ENCODE assay signal across 1 cellular context in the genomic region with DNA sequence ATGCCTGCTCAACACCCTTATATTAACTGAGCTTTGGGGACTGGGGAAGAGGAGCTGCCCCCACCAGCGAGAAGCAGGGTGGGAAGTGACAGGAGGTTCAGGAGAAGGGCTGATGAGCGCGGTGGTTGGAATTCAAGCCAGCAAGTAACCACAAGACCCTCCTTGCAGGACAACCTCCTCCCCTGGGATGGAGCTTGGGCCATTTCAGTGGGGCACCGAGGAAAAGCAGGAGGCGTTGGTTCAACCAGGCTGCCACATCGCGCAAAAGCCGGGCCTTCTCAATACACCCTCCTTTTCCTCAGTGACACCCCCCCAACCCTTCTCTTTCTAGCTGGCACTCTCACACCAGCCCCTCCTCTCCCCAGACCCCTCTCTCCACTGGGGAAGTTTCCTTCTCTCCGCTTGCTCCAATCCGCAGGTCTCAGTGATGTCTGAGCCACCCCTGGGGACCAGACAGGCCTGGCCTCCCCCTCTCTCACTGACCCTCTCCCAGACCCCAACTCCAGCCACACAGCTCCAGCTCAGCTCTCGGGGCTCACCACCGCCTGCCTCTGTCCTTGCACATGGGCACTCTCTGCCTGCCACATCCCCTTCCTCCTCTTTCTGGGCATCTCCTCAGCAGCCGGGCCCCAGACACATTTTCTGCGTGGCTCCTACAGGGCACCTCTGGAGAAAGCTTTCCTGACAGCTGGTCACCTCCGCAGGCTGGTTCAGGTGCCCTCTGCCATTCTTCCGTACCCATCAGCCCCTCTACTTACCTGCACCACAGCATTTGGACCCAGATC.
TF ChIP-seq lines count a peak whose summit lies in the region.

No MANE protein-coding gene starts in this region.

TF ChIP-seq in IMR-90, 13 proteins besides CTCF, POLR2A, EP300 and RAD21:
- TF ChIP-seq RCOR1 (IDR thresholded peaks at IDR 0.05; ENCODE audit: insufficient replicate concordance, low read length) (no peak), BHLHE40 (IDR thresholded peaks at IDR 0.05; ENCODE audit: low read depth, low read length) (no peak), FOS (IDR thresholded peaks at IDR 0.05; ENCODE audit: low read depth, low read length) (no peak), MAFK (IDR thresholded peaks at IDR 0.05; ENCODE audit: low read depth, low read length) (no peak), MAZ (IDR thresholded peaks at IDR 0.05; ENCODE audit: borderline replicate concordance, low read depth, low read length) (no peak), NFE2L2 (IDR thresholded peaks at IDR 0.05; ENCODE audit: low read depth, low read length) (no peak), CHD1 (IDR thresholded peaks at IDR 0.05; ENCODE audit: low read depth, low read length) (no peak)
- TF ChIP-seq, protein P1, sequence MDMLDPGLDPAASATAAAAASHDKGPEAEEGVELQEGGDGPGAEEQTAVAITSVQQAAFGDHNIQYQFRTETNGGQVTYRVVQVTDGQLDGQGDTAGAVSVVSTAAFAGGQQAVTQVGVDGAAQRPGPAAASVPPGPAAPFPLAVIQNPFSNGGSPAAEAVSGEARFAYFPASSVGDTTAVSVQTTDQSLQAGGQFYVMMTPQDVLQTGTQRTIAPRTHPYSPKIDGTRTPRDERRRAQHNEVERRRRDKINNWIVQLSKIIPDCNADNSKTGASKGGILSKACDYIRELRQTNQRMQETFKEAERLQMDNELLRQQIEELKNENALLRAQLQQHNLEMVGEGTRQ (IDR thresholded peaks at IDR 0.05; ENCODE audit: low read depth, low read length), result no peak
TF ChIP-seq in IMR-90: peak in this region for 0.
